25 cellular contexts compared by ENCODE assay signal in the genomic region with DNA sequence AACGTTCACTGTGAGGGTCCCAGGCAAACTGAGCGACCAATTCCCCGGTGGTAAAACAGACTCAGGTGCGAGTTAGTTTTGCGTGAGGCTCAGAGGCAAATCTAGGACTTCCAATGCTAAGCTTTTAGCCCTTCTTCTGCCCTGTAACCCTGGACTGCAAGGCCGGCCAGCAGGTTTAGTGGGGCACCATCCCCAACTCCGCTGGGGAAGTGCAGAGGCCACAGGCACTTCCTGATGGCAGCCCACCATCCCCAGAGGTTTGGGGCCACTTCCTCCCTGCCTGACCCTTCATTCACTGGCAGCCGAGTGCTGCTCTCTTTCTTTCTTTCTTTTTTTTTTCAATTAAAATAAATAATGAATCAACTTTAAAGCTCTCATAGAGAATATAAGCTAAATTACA.
"Had no signal": no experiment of that assay in that cellular context is flagged by ENCODE, and none has a peak within 500 bp of the region (broad histone marks: within the 10 kb centered on the region; RNA-seq: fewer than 3 reads in every experiment).

No MANE protein-coding gene starts in this region.

- H3K36me3 Mint-ChIP-seq: stimulated activated effector memory CD8-positive, alpha-beta T cell treated with anti-CD3 and anti-CD28 coated beads, Interleukin-12 subunit alpha, Interleukin-12 subunit beta, amount 100 ng/mL, for 72 hours had no signal

- H3K4me3 ChIP-seq: ascending aorta, colonic mucosa, gastrocnemius medialis, heart left ventricle, left ventricle myocardium inferior, prostate gland, right atrium auricular region, testis, upper lobe of left lung had no signal

- ATAC-seq: activated CD8-positive, alpha-beta T cell treated with anti-CD3 and anti-CD28 coated beads, Interleukin-2, amount 10 ng/mL, durations not matched to agents 7 days and 5 days; activated T-helper 17 cell treated with anti-CD3 and anti-CD28 coated beads, Interleukin-2, amount 50 U/mL, for 72 hours; esophagus mucosa; gastrocnemius medialis; heart left ventricle; SK-N-SH treated with all-trans-retinoic acid at 6 μM for 48 hours; stimulated activated effector memory CD8-positive, alpha-beta T cell treated with anti-CD3 and anti-CD28 coated beads, Interleukin-12 subunit alpha, Interleukin-12 subunit beta, amount 100 ng/mL, for 72 hours had no signal

- H3K4me3 Mint-ChIP-seq: activated CD8-positive, alpha-beta T cell treated with anti-CD3 and anti-CD28 coated beads, Interleukin-2, amount 10 ng/mL, durations not matched to agents 7 days and 5 days; activated T-helper 17 cell treated with anti-CD3 and anti-CD28 coated beads, Interleukin-2, amount 50 U/mL, for 72 hours; central memory CD8-positive, alpha-beta T cell; neural crest cell; stimulated activated effector memory CD8-positive, alpha-beta T cell treated with anti-CD3 and anti-CD28 coated beads, Interleukin-12 subunit alpha, Interleukin-12 subunit beta, amount 100 ng/mL, for 72 hours had no signal

- H3K27ac ChIP-seq: ascending aorta, colonic mucosa, gastrocnemius medialis, heart left ventricle, left ventricle myocardium inferior, prostate gland, right atrium auricular region, testis, upper lobe of left lung had no signal

- DNase-seq: activated CD4-positive, alpha-beta T cell treated with anti-CD3 and anti-CD28 coated beads for 48 hours; activated CD4-positive, CD25-positive, alpha-beta regulatory T cell; activated CD8-positive, alpha-beta T cell treated with anti-CD3 and anti-CD28 coated beads, Interleukin-2, amount 10 ng/mL, durations not matched to agents 7 days and 5 days; activated naive CD4-positive, alpha-beta T cell; colonic mucosa; gastrocnemius medialis; kidney glomerular epithelial cell; left ventricle myocardium inferior; mammary epithelial cell; midbrain; stimulated activated CD4-positive, alpha-beta T cell treated with anti-CD3 and anti-CD28 coated beads, Interleukin-4, amount 100 ng/mL, for 1 hour; T-helper 1 cell; T-helper 9 cell; upper lobe of left lung had no signal

- H3K27me3 ChIP-seq: ascending aorta, colonic mucosa, right atrium auricular region, testis, upper lobe of left lung had no signal

- H3K4me1 ChIP-seq: ascending aorta, colonic mucosa, gastrocnemius medialis, heart left ventricle, left ventricle myocardium inferior, prostate gland, right atrium auricular region, testis, upper lobe of left lung had no signal

- H3K9me3 Mint-ChIP-seq: activated T-helper 17 cell treated with anti-CD3 and anti-CD28 coated beads, Interleukin-2, amount 50 U/mL, for 72 hours; central memory CD8-positive, alpha-beta T cell; neural crest cell; stimulated activated effector memory CD8-positive, alpha-beta T cell treated with anti-CD3 and anti-CD28 coated beads, Interleukin-12 subunit alpha, Interleukin-12 subunit beta, amount 100 ng/mL, for 72 hours had no signal

- H3K4me1 Mint-ChIP-seq: activated T-helper 17 cell treated with anti-CD3 and anti-CD28 coated beads, Interleukin-2, amount 50 U/mL, for 72 hours had no signal

- H3K27ac Mint-ChIP-seq: activated CD8-positive, alpha-beta T cell treated with anti-CD3 and anti-CD28 coated beads, Interleukin-2, amount 10 ng/mL, durations not matched to agents 7 days and 5 days; activated T-helper 17 cell treated with anti-CD3 and anti-CD28 coated beads, Interleukin-2, amount 50 U/mL, for 72 hours; stimulated activated effector memory CD8-positive, alpha-beta T cell treated with anti-CD3 and anti-CD28 coated beads, Interleukin-12 subunit alpha, Interleukin-12 subunit beta, amount 100 ng/mL, for 72 hours had no signal

- H3K36me3 ChIP-seq: ascending aorta, colonic mucosa, gastrocnemius medialis, heart left ventricle, left ventricle myocardium inferior, prostate gland, right atrium auricular region, upper lobe of left lung had no signal

- H3K9me3 ChIP-seq: ascending aorta, colonic mucosa, gastrocnemius medialis, left ventricle myocardium inferior, prostate gland, right atrium auricular region, testis had no signal
